In genomic region chr13:31162151-31163008, GRCh38 we compare ENCODE assay signal across 8 cellular contexts. TPM values are rescaled to one million over a fixed set of nuclear protein-coding genes. Genes with fewer than 3 reads are reported as not detected.
DNase-seq lines count a peak whose midpoint lies in the region; ATAC-seq, FAIRE-seq and TF ChIP-seq lines count a peak whose summit lies in the region.

No MANE protein-coding gene starts in this region.

- intact Hi-C loops in prostate gland (cut with DNase I), result loop anchor here (5.0 kb wide), 2 partner anchors 35 to 855 kb away; partner anchors contain the start of genes B3GLCT and KATNAL1

- peak; percentile 81 for ATAC-seq in HG02884 (IDR thresholded peaks at IDR 0.05; ENCODE audit: unreplicated experiment)

- WGBS in prostate gland, result under 1% methylated on average over 34 of the region's 34 CpGs

- TF ChIP-seq POLR2A in GM15510 (IDR thresholded peaks at IDR 0.05; ENCODE audit: borderline replicate concordance, extremely low read depth, insufficient read length) (peak; percentile 64), prostate gland (IDR thresholded peaks at IDR 0.05) (peak; percentile 87)

- H3K36me3 ChIP-seq in right atrium auricular region (peaks cover 5% of the 10 kb centered on the region), prostate gland (no peaks in the 10 kb centered on the region)

- H3K27me3 ChIP-seq in right atrium auricular region (no peaks in the 10 kb centered on the region), prostate gland (replicated peaks; ENCODE audit: insufficient read depth) (no peaks in the 10 kb centered on the region)

- no peak for FAIRE-seq in urothelium cell line (lab: Jason Lieb, UNC)

- H3K4me3 ChIP-seq in right atrium auricular region (peak overlapping the region; percentile 60 to 77), prostate gland (peak overlapping the region; percentile 55 to 88)

- H3K27ac ChIP-seq in right atrium auricular region, result peak overlapping the region; percentile 97 to 98
- H3K27ac ChIP-seq in prostate gland, result peak overlapping the region; percentile 92 to 100

- H3K4me1 ChIP-seq in right atrium auricular region, result peaks cover 0 to 23% of the 10 kb centered on the region in 2 donors
- H3K4me1 ChIP-seq in prostate gland (replicated peaks), result no peaks in the 10 kb centered on the region

- peak; percentile 94 for DNase-seq in NCI-H146 treated with DMSO at 0.1 percent for 48 hours (lab: John Stamatoyannopoulos, UW; ENCODE audit: unreplicated experiment)
- DNase-seq in T-helper 1 cell, result peak; percentile 91 to 98 (median 95)
- DNase-seq in anterior cingulate cortex (lab: John Stamatoyannopoulos, UW), result peak; percentile 92 to 100 (median 98)
- DNase-seq in right atrium auricular region (ENCODE audit: low spot score), result peak; percentile 98
- peak; percentile 96 for DNase-seq in prostate gland (ENCODE audit: low spot score)
- peak; percentile 90 for DNase-seq in urothelium cell line (ENCODE audit: low spot score)

- H3K9me3 ChIP-seq in right atrium auricular region, result no peaks in the 10 kb centered on the region
- H3K9me3 ChIP-seq in prostate gland, result no peaks in the 10 kb centered on the region

- TF ChIP-seq CTCF in right atrium auricular region (IDR thresholded peaks at IDR 0.05) (no peak), prostate gland (IDR thresholded peaks at IDR 0.05) (no peak)

RNA-seq across cellular contexts. Expression of gene HSPH1, which starts 0.7 kb away (rescaled TPM):
- total RNA-seq in right atrium auricular region (10 to 100 TPM; 30.7 to 31.7 TPM), prostate gland (10 to 100 TPM; 33.5 to 60.6 TPM)

RNA-seq across cellular contexts. Expression of gene B3GLCT, which starts 37.4 kb away (rescaled TPM):
- total RNA-seq in right atrium auricular region (10 to 100 TPM; 18.2 to 40.2 TPM), prostate gland (10 to 100 TPM in 1 of 2 donors, 1 to 10 TPM in 1; 4.4 to 14.7 TPM)

Comparison
In these comparisons a context has a peak if more than half of its experiments do, and no peak if none do; other contexts are left out.
1. Peak in every context shown above with its lines: DNase-seq, ATAC-seq, H3K4me3 ChIP-seq and H3K27ac ChIP-seq.